Comparison of ENCODE assay signal across 8 cellular contexts in the genomic region with DNA sequence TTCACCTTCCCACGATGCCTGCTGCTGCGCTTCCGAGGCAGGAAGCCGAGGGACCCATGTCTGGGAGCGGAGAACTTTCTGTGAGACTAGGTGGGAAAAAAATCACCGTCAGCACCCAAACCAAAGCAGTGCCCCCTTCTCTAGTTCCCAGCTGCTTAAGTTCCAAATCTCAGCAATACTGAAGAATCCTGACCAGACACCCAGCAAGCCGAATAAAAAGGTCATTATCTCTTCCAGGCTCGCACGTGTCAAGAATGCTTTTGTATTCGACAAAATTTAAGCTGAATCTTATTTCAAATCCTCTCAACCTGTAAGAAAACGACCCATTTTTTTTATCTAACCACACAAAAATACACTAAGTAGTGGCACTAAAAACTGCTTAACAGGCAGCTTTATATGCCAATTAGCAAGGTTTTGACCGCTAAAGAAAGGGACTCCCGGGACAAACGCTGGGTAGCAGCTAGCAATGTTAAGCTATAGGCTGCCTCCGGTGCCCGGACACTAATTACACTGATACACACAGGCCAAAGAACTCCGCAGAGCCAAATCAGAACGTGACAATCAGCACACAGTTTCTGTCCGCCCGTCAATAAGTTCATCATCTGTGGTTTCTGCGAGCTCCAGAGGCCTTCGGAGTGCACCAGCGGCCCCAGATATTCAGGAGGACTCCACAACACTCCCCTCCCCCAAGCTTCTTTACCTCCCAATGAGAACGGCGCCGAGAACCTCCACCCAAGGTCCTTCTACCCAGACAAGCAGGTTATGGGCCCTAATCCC. TPM values are rescaled to one million over a fixed set of nuclear protein-coding genes. Genes with fewer than 3 reads are reported as not detected.
DNase-seq lines count a peak whose midpoint lies in the region; TF ChIP-seq lines count a peak whose summit lies in the region.

No MANE protein-coding gene starts in this region.

- peaks cover 36% of the 10 kb centered on the region for H3K4me1 ChIP-seq in Karpas-422 (ENCODE audit: low read length)
- H3K4me1 ChIP-seq in adrenal gland (replicated peaks in 1 of 2), result peaks cover 46% of the 10 kb centered on the region in 2 donors
- peaks cover 46 to 66% (median 58%) of the 10 kb centered on the region in 6 donors for H3K4me1 ChIP-seq in spleen

- no peaks in the 10 kb centered on the region for H3K9me2 ChIP-seq in Karpas-422 (replicated peaks; ENCODE audit: insufficient read depth, low read length)

- intact Hi-C loops in adrenal gland (cut with DNase I) (loop anchor here in 1 of 2 donors (10.0 kb wide), 1 partner anchor 314 kb away; no protein-coding TSS in a partner anchor), spleen (cut with DNase I; ENCODE audit: low total_unique reads) (loop anchor here (5.0 to 10.0 kb wide), 2 partner anchors 304 to 446 kb away; partner anchors contain the start of genes APOBEC3C and CBX6)

- H3K9ac ChIP-seq in Karpas-422 (ENCODE audit: low read length), result peak overlapping the region; percentile 85

- H3K79me2 ChIP-seq in Karpas-422 (ENCODE audit: low read length), result peaks cover 37% of the 10 kb centered on the region

- TF ChIP-seq CTCF in adrenal gland (IDR thresholded peaks at IDR 0.05) (no peak), spleen (IDR thresholded peaks at IDR 0.05 in 8 of 11, conservative IDR thresholded peaks at IDR 0.05 in 3 of 11) (no peak)

- no peaks in the 10 kb centered on the region for H3K27me3 ChIP-seq in Karpas-422 (ENCODE audit: low read length)
- H3K27me3 ChIP-seq in adrenal gland, result no peaks in the 10 kb centered on the region
- H3K27me3 ChIP-seq in spleen (replicated peaks in 1 of 7), result no peaks in the 10 kb centered on the region

- no peak overlapping the region for H2AFZ ChIP-seq in Karpas-422 (ENCODE audit: low read length)

- H3K36me3 ChIP-seq in Karpas-422 (ENCODE audit: insufficient read depth, low read length) (peaks cover 51% of the 10 kb centered on the region), adrenal gland (replicated peaks in 1 of 2) (peaks cover 0 to 45% of the 10 kb centered on the region in 2 donors), spleen (peaks cover 14 to 47% (median 43%) of the 10 kb centered on the region in 6 donors)

- H3K4me3 ChIP-seq in Karpas-422 (ENCODE audit: low read length), result peak overlapping the region; percentile 81
- peak overlapping the region; percentile 49 to 78 (median 74) for H3K4me3 ChIP-seq in adrenal gland
- H3K4me3 ChIP-seq in iPS-18c (ENCODE audit: insufficient read depth, low read depth, low read length), result peak overlapping the region; percentile 77
- peak overlapping the region; percentile 51 to 87 (median 61) for H3K4me3 ChIP-seq in spleen

- in situ Hi-C loops in ACHN (cut with HindIII; ENCODE audit: low pct_ligation_motif_present, low pct_unique_long_range_greater_than_20kb, low sequenced_read_pairs), result no loop called here

- TF ChIP-seq POLR2A in adrenal gland (IDR thresholded peaks at IDR 0.05) (no peak), spleen (IDR thresholded peaks at IDR 0.05) (no peak)

- H3K27ac ChIP-seq in Karpas-422 (ENCODE audit: low read length) (peak overlapping the region; percentile 87), adrenal gland (peak overlapping the region; percentile 98 to 99 (median 99)), spleen (peak overlapping the region; percentile 92 to 100 (median 98))

- H3K9me3 ChIP-seq in Karpas-422 (ENCODE audit: low read length) (no peaks in the 10 kb centered on the region), adrenal gland (replicated peaks in 1 of 3) (no peaks in the 10 kb centered on the region), iPS-18c (ENCODE audit: control insufficient read depth, insufficient read depth, low read length) (no peaks in the 10 kb centered on the region), spleen (no peaks in the 10 kb centered on the region)

- DNase-seq in NCI-H82 (lab: John Stamatoyannopoulos, UW) (peak; percentile 68), NCI-H82 treated with DMSO at 0.1 percent for 48 hours (lab: John Stamatoyannopoulos, UW; ENCODE audit: unreplicated experiment) (no peak), Karpas-422 (no peak), adrenal gland (peak in 6 of 7 donors; percentile 51 to 78 (median 63)), spleen (no peak), NCI-H2029 treated with DMSO at 0.1 percent for 48 hours (lab: John Stamatoyannopoulos, UW) (no peak), ACHN (no peak)

- WGBS in adrenal gland, 4 donors, result 2 to 5% (median 2%) methylated on average over 19 to 26 of the region's 26 CpGs
- WGBS in spleen, 5 donors, result 4 to 6% (median 5%) methylated on average over 14 to 26 of the region's 26 CpGs

- H4K20me1 ChIP-seq in Karpas-422 (ENCODE audit: insufficient read depth, low read depth, low read length), result peaks cover 54% of the 10 kb centered on the region

- peak overlapping the region; percentile 94 for H3K4me2 ChIP-seq in Karpas-422 (ENCODE audit: low read depth, low read length, poor library complexity, severe bottlenecking)

RNA-seq across cellular contexts. Expression of gene RPL3, which starts 0.7 kb away (rescaled TPM):
- 1,770 and 3,552 TPM in 2 replicates for total RNA-seq in Karpas-422 (2014; rRNA removed; shearing (Covaris generic); ENCODE audit: low replicate concordance)
- total RNA-seq in adrenal gland, result 1,000 to 10,000 TPM; 1,374 to 2,518 (median 1,954) TPM
- 1,000 to 10,000 TPM; 1,433 to 2,713 (median 2,271) TPM for polyA plus RNA-seq in adrenal gland
- total RNA-seq in spleen, result 1,000 to 10,000 TPM; 1,607 to 2,098 (median 1,685) TPM
- 1,000 to 10,000 TPM; 4,418 to 6,240 (median 4,821) TPM for polyA plus RNA-seq in spleen

RNA-seq across cellular contexts. Expression of gene SYNGR1, which starts 31.1 kb away (rescaled TPM):
- total RNA-seq in Karpas-422 (2014; rRNA removed; shearing (Covaris generic); ENCODE audit: low replicate concordance), result 37.2 and 47.7 TPM in 2 replicates
- total RNA-seq in adrenal gland (10 to 100 TPM in 7 of 8 donors, 1 to 10 TPM in 1; 9.3 to 80.0 (median 35.8) TPM), spleen (10 to 100 TPM in 4 of 7 donors, 1 to 10 TPM in 3; 8.0 to 32.3 (median 16.1) TPM)
- polyA plus RNA-seq in adrenal gland (10 to 100 TPM in 2 of 3 donors, 1 to 10 TPM in 1; 8.5 to 26.4 (median 18.6) TPM), spleen (10 to 100 TPM in 2 of 3 donors, 1 to 10 TPM in 1; 9.5 to 35.1 (median 10.5) TPM)

Comparison
In these comparisons a context has a peak if more than half of its experiments do, and no peak if none do; other contexts are left out.
1. DNase-seq: peak in NCI-H82 (single experiment) and adrenal gland (6 of 7); none in NCI-H82 treated with DMSO at 0.1 percent for 48 hours (single experiment), Karpas-422 (single experiment), spleen (single experiment), NCI-H2029 treated with DMSO at 0.1 percent for 48 hours (single experiment) and ACHN (single experiment).
2. Peak in every context shown above with its lines, with median percentiles within 50 percentile points of each other: H3K27ac ChIP-seq and H3K4me3 ChIP-seq.